Comparison of ENCODE assay signal across 12 cellular contexts in genomic region chr5:131814990-131815389, GRCh38. TPM values are rescaled to one million over a fixed set of nuclear protein-coding genes. Genes with fewer than 3 reads are reported as not detected.
DNase-seq lines count a peak whose midpoint lies in the region; ATAC-seq, FAIRE-seq and TF ChIP-seq lines count a peak whose summit lies in the region.
"Had no signal": no experiment of that assay in that cellular context is flagged by ENCODE, and none has a peak within 500 bp of the region (broad histone marks: within the 10 kb centered on the region; RNA-seq: fewer than 3 reads in every experiment).

No MANE protein-coding gene starts in this region.

- H3K4me1 Mint-ChIP-seq in stimulated activated naive CD8-positive, alpha-beta T cell treated with anti-CD3 and anti-CD28 coated beads, Interleukin-15, amount 100 ng/mL, for 72 hours, result peaks cover 7% of the 10 kb centered on the region
- peaks cover 2% of the 10 kb centered on the region for H3K4me1 Mint-ChIP-seq in activated CD4-positive, alpha-beta memory T cell treated with anti-CD3 and anti-CD28 coated beads, Interleukin-2, amount 10 ng/mL, durations not matched to agents 7 days and 5 days

- H3K27me3 ChIP-seq in bronchial epithelial cell (ENCODE audit: control insufficient read depth, insufficient read depth, low read length), result no peaks in the 10 kb centered on the region
- no peaks in the 10 kb centered on the region for H3K27me3 ChIP-seq in kidney epithelial cell (ENCODE audit: control insufficient read depth, insufficient read depth, low read length)
- H3K27me3 ChIP-seq: body of pancreas, SJCRH30 had no signal

- no peaks in the 10 kb centered on the region for H3K9me3 Mint-ChIP-seq in stimulated activated naive CD8-positive, alpha-beta T cell treated with anti-CD3 and anti-CD28 coated beads, Interleukin-15, amount 100 ng/mL, for 72 hours
- no peaks in the 10 kb centered on the region for H3K9me3 Mint-ChIP-seq in activated CD4-positive, alpha-beta memory T cell treated with anti-CD3 and anti-CD28 coated beads, Interleukin-2, amount 10 ng/mL, durations not matched to agents 7 days and 5 days
- H3K9me3 Mint-ChIP-seq: CD4-positive, alpha-beta memory T cell; nephron had no signal

- H3K4me3 ChIP-seq in bronchial epithelial cell (ENCODE audit: low read depth, low read length), result no peak overlapping the region
- no peak overlapping the region for H3K4me3 ChIP-seq in kidney epithelial cell (ENCODE audit: low read depth, low read length)
- H3K4me3 ChIP-seq: body of pancreas, SJCRH30 had no signal

- CTCF ChIA-PET in activated CD4-positive, alpha-beta memory T cell treated with anti-CD3 and anti-CD28 coated beads, Interleukin-2, amount 10 ng/mL, durations not matched to agents 7 days and 5 days (lab: Charles Lee), result no interaction called here

- no peaks in the 10 kb centered on the region for H3K27me3 Mint-ChIP-seq in stimulated activated naive CD8-positive, alpha-beta T cell treated with anti-CD3 and anti-CD28 coated beads, Interleukin-15, amount 100 ng/mL, for 72 hours
- no peaks in the 10 kb centered on the region for H3K27me3 Mint-ChIP-seq in activated CD4-positive, alpha-beta memory T cell treated with anti-CD3 and anti-CD28 coated beads, Interleukin-2, amount 10 ng/mL, durations not matched to agents 7 days and 5 days
- H3K27me3 Mint-ChIP-seq: CD4-positive, alpha-beta memory T cell had no signal

- no peak for ATAC-seq in stimulated activated naive CD8-positive, alpha-beta T cell treated with anti-CD3 and anti-CD28 coated beads, Interleukin-15, amount 100 ng/mL, for 72 hours
- ATAC-seq: body of pancreas had no signal

- H3K36me3 Mint-ChIP-seq in activated CD4-positive, alpha-beta memory T cell treated with anti-CD3 and anti-CD28 coated beads, Interleukin-2, amount 10 ng/mL, durations not matched to agents 7 days and 5 days (ENCODE audit: low read depth), result no peaks in the 10 kb centered on the region
- H3K36me3 Mint-ChIP-seq: CD4-positive, alpha-beta memory T cell had no signal

- POLR2A ChIA-PET in activated CD4-positive, alpha-beta memory T cell treated with anti-CD3 and anti-CD28 coated beads, Interleukin-2, amount 10 ng/mL, durations not matched to agents 7 days and 5 days (lab: Charles Lee), result no interaction called here

- H3K27ac Mint-ChIP-seq in stimulated activated naive CD8-positive, alpha-beta T cell treated with anti-CD3 and anti-CD28 coated beads, Interleukin-15, amount 100 ng/mL, for 72 hours, result no peak overlapping the region
- no peak overlapping the region for H3K27ac Mint-ChIP-seq in activated CD4-positive, alpha-beta memory T cell treated with anti-CD3 and anti-CD28 coated beads, Interleukin-2, amount 10 ng/mL, durations not matched to agents 7 days and 5 days
- H3K27ac Mint-ChIP-seq: CD4-positive, alpha-beta memory T cell; nephron had no signal

- no peak for FAIRE-seq in bronchial epithelial cell (lab: Jason Lieb, UNC)

- TF ChIP-seq CTCF in bronchial epithelial cell (IDR thresholded peaks at IDR 0.05; ENCODE audit: insufficient read depth, low read length, severe bottlenecking) (no peak), kidney epithelial cell (IDR thresholded peaks at IDR 0.05; ENCODE audit: insufficient read depth, low read length, poor library complexity, severe bottlenecking) (no peak)

- DNase-seq in AG20443 (ENCODE audit: low spot score), result peak; percentile 71
- peak; percentile 91 for DNase-seq in M059J (ENCODE audit: low read depth)
- peak; percentile 89 for DNase-seq in bronchial epithelial cell (ENCODE audit: low read depth)
- DNase-seq in kidney epithelial cell (ENCODE audit: low read depth), result peak; percentile 75
- no peak for DNase-seq in stimulated activated naive CD8-positive, alpha-beta T cell treated with anti-CD3 and anti-CD28 coated beads, Interleukin-15, amount 100 ng/mL, for 72 hours
- DNase-seq in D341Med (ENCODE audit: low spot score), result no peak
- DNase-seq in GM19238 (ENCODE audit: insufficient read length, low spot score), result no peak
- DNase-seq in activated CD4-positive, alpha-beta memory T cell treated with anti-CD3 and anti-CD28 coated beads, Interleukin-2, amount 10 ng/mL, durations not matched to agents 7 days and 5 days, result no peak
- DNase-seq: body of pancreas; CD4-positive, alpha-beta memory T cell had no signal

- no peaks in the 10 kb centered on the region for H3K36me3 ChIP-seq in bronchial epithelial cell (ENCODE audit: control insufficient read depth, insufficient read depth, low read length)
- H3K36me3 ChIP-seq in kidney epithelial cell (ENCODE audit: control insufficient read depth, insufficient read depth, low read length), result no peaks in the 10 kb centered on the region
- H3K36me3 ChIP-seq: SJCRH30 had no signal

- no peak overlapping the region for H3K4me3 Mint-ChIP-seq in stimulated activated naive CD8-positive, alpha-beta T cell treated with anti-CD3 and anti-CD28 coated beads, Interleukin-15, amount 100 ng/mL, for 72 hours
- no peak overlapping the region for H3K4me3 Mint-ChIP-seq in activated CD4-positive, alpha-beta memory T cell treated with anti-CD3 and anti-CD28 coated beads, Interleukin-2, amount 10 ng/mL, durations not matched to agents 7 days and 5 days
- H3K4me3 Mint-ChIP-seq: CD4-positive, alpha-beta memory T cell; nephron had no signal

RNA-seq across cellular contexts. Expression of gene FNIP1, which starts 18.2 kb away (rescaled TPM):
- 20.1 and 26.4 TPM in 2 replicates for total RNA-seq in M059J (2014; rRNA removed; shearing (Covaris generic))
- total RNA-seq in bronchial epithelial cell (36.7 and 45.0 TPM in 2 replicates), kidney epithelial cell (35.2 and 47.7 TPM in 2 replicates)
- 10 to 100 TPM; 27.8 to 28.7 TPM for total RNA-seq in activated CD4-positive, alpha-beta memory T cell treated with anti-CD3 and anti-CD28 coated beads, Interleukin-2, amount 10 ng/mL, durations not matched to agents 7 days and 5 days

Comparison
In these comparisons a context has a peak if more than half of its experiments do, and no peak if none do; other contexts are left out.
1. DNase-seq: peak in AG20443 (single experiment), M059J (single experiment), bronchial epithelial cell (single experiment) and kidney epithelial cell (single experiment); none in stimulated activated naive CD8-positive, alpha-beta T cell treated with anti-CD3 and anti-CD28 coated beads, Interleukin-15, amount 100 ng/mL, for 72 hours (0 of 2), D341Med (single experiment), GM19238 (single experiment) and activated CD4-positive, alpha-beta memory T cell treated with anti-CD3 and anti-CD28 coated beads, Interleukin-2, amount 10 ng/mL, durations not matched to agents 7 days and 5 days (single experiment).